Comparison of ENCODE assay signal across 22 cellular contexts in genomic region chr10:74026428-74026979, GRCh38. TPM values are rescaled to one million over a fixed set of nuclear protein-coding genes. Genes with fewer than 3 reads are reported as not detected.
DNase-seq lines count a peak whose midpoint lies in the region; ATAC-seq, FAIRE-seq and TF ChIP-seq lines count a peak whose summit lies in the region.
"Had no signal": no experiment of that assay in that cellular context is flagged by ENCODE, and none has a peak within 500 bp of the region (broad histone marks: within the 10 kb centered on the region; RNA-seq: fewer than 3 reads in every experiment).

No MANE protein-coding gene starts in this region.

- peaks cover 54% of the 10 kb centered on the region for H3K4me1 ChIP-seq in Loucy (ENCODE audit: insufficient read depth, low read length, poor library complexity, severe bottlenecking)
- H3K4me1 ChIP-seq in psoas muscle: peaks cover 68% of the 10 kb centered on the region
- H3K4me1 ChIP-seq: breast epithelium had no signal

- H3F3A ChIP-seq in Loucy (ENCODE audit: low read depth): no peaks in the 10 kb centered on the region

- H3K4me2 ChIP-seq in Loucy (ENCODE audit: low read depth, low read length, poor library complexity, severe bottlenecking): no peak overlapping the region

- no peak for FAIRE-seq in D721Med (lab: Jason Lieb, UNC)

- H2AFZ ChIP-seq in Loucy (ENCODE audit: low read length): no peak overlapping the region

- H4K20me1 ChIP-seq in Loucy (ENCODE audit: insufficient read depth, low read length, poor library complexity, severe bottlenecking): peaks cover 3% of the 10 kb centered on the region

- no peak overlapping the region for H3K9ac ChIP-seq in Loucy (ENCODE audit: low read depth, low read length, poor library complexity, severe bottlenecking)
- H3K9ac ChIP-seq: BLaER1 treated with 17β-estradiol and CSF1 and Interleukin-3, amounts not matched to agents 10 nM and 100 nM had no signal

- peaks cover 3% of the 10 kb centered on the region for H3K36me3 Mint-ChIP-seq in central memory CD8-positive, alpha-beta T cell (ENCODE audit: insufficient read depth)

- TF ChIP-seq CTCF in Loucy (conservative IDR thresholded peaks at IDR 0.05; ENCODE audit: low read length) (0 out of 2 replicates have a peak, but pooled peaks have one; percentile 22), psoas muscle (IDR thresholded peaks at IDR 0.05) (no peak), D721Med (IDR thresholded peaks at IDR 0.05; ENCODE audit: insufficient read depth, missing control alignments) (no peak)

- H3K27ac Mint-ChIP-seq in central memory CD8-positive, alpha-beta T cell (ENCODE audit: low read depth): peak overlapping the region; percentile 64
- H3K27ac Mint-ChIP-seq: activated naive CD4-positive, alpha-beta T cell treated with anti-CD3 and anti-CD28 coated beads, Interleukin-2, amount 10 ng/mL, durations not matched to agents 7 days and 5 days had no signal

- H3K4me3 Mint-ChIP-seq in central memory CD8-positive, alpha-beta T cell: no peak overlapping the region
- H3K4me3 Mint-ChIP-seq: activated naive CD4-positive, alpha-beta T cell treated with anti-CD3 and anti-CD28 coated beads, Interleukin-2, amount 10 ng/mL, durations not matched to agents 7 days and 5 days had no signal

- no peaks in the 10 kb centered on the region for H3K9me3 ChIP-seq in Loucy (ENCODE audit: insufficient read depth, low read depth, low read length)
- H3K9me3 ChIP-seq in psoas muscle: no peaks in the 10 kb centered on the region
- H3K9me3 ChIP-seq: BLaER1 treated with 17β-estradiol and CSF1 and Interleukin-3, amounts not matched to agents 10 nM and 100 nM; breast epithelium; gastroesophageal sphincter; Peyer's patch; upper lobe of right lung had no signal

- peaks cover 34% of the 10 kb centered on the region for H3K79me2 ChIP-seq in Loucy (ENCODE audit: insufficient read depth, low read length)

- H3K36me3 ChIP-seq in Loucy (ENCODE audit: insufficient read depth, low read length) (no peaks in the 10 kb centered on the region), psoas muscle (ENCODE audit: insufficient read depth in 1 of 2, low read depth in 1 of 2) (peaks cover 0 to 4% of the 10 kb centered on the region in 2 donors)
- H3K36me3 ChIP-seq: breast epithelium, Peyer's patch, upper lobe of right lung had no signal

- peaks cover 31% of the 10 kb centered on the region for H3K4me1 Mint-ChIP-seq in central memory CD8-positive, alpha-beta T cell

- H3K27me3 ChIP-seq in Loucy (ENCODE audit: insufficient read depth, low read length, poor library complexity, severe bottlenecking): no peaks in the 10 kb centered on the region
- H3K27me3 ChIP-seq in psoas muscle (ENCODE audit: insufficient read depth in 3 of 3, low read length in 2 of 3): no peaks in the 10 kb centered on the region
- H3K27me3 ChIP-seq: BLaER1 treated with 17β-estradiol and CSF1 and Interleukin-3, amounts not matched to agents 10 nM and 100 nM; breast epithelium; gastroesophageal sphincter; Peyer's patch; upper lobe of right lung had no signal

- in situ Hi-C loops in G401 (cut with HindIII; ENCODE audit: low sequenced_read_pairs): no loop called here

- peak overlapping the region; percentile 37 for H3K27ac ChIP-seq in psoas muscle
- H3K27ac ChIP-seq: BLaER1 treated with 17β-estradiol and CSF1 and Interleukin-3, amounts not matched to agents 10 nM and 100 nM; breast epithelium; Peyer's patch; upper lobe of right lung had no signal

- intact Hi-C loops in psoas muscle (cut with DNase I): no loop called here

- DNase-seq in G401 (ENCODE audit: low spot score) (peak; percentile 46), psoas muscle (no peak), D721Med (ENCODE audit: insufficient read length, low spot score) (no peak), NCI-H345 treated with DMSO at 0.1 percent for 48 hours (lab: John Stamatoyannopoulos, UW; ENCODE audit: unreplicated experiment) (no peak)
- no peak for DNase-seq in central memory CD8-positive, alpha-beta T cell (ENCODE audit: low spot score in 2 of 2)
- DNase-seq: activated naive CD4-positive, alpha-beta T cell treated with anti-CD3 and anti-CD28 coated beads, Interleukin-2, amount 10 ng/mL, durations not matched to agents 7 days and 5 days; DND-41; effector CD4-positive, alpha-beta T cell; KBM-7; midbrain; NCI-H1417 treated with DMSO at 0.1 percent for 48 hours; nucleus accumbens; Peyer's patch; stimulated activated CD4-positive, alpha-beta T cell treated with anti-CD3 and anti-CD28 coated beads, Interleukin-4, amount 100 ng/mL, for 4 hours; SW 1271; upper lobe of right lung had no signal

- H3K27me3 Mint-ChIP-seq in central memory CD8-positive, alpha-beta T cell: no peaks in the 10 kb centered on the region
- H3K27me3 Mint-ChIP-seq: activated naive CD4-positive, alpha-beta T cell treated with anti-CD3 and anti-CD28 coated beads, Interleukin-2, amount 10 ng/mL, durations not matched to agents 7 days and 5 days had no signal

- H3K4me3 ChIP-seq in Loucy (ENCODE audit: low read length, poor library complexity, severe bottlenecking): no peak overlapping the region
- no peak overlapping the region for H3K4me3 ChIP-seq in psoas muscle
- H3K4me3 ChIP-seq: BLaER1 treated with 17β-estradiol and CSF1 and Interleukin-3, amounts not matched to agents 10 nM and 100 nM; breast epithelium; gastroesophageal sphincter; Peyer's patch; upper lobe of right lung had no signal

- 48 to 68% (median 51%) methylated on average over 3 of the region's 3 CpGs for WGBS in psoas muscle, 3 donors

- no peaks in the 10 kb centered on the region for H3K9me3 Mint-ChIP-seq in central memory CD8-positive, alpha-beta T cell
- H3K9me3 Mint-ChIP-seq: activated naive CD4-positive, alpha-beta T cell treated with anti-CD3 and anti-CD28 coated beads, Interleukin-2, amount 10 ng/mL, durations not matched to agents 7 days and 5 days had no signal

- no peaks in the 10 kb centered on the region for H3K9me2 ChIP-seq in Loucy (replicated peaks; ENCODE audit: low read depth, low read length)

- no peak for ATAC-seq in central memory CD8-positive, alpha-beta T cell (replicated peaks; ENCODE audit: extremely low read depth, poor library complexity, severe bottlenecking)
- no peak for ATAC-seq in psoas muscle
- no peak for ATAC-seq in HG02571 (IDR thresholded peaks at IDR 0.05; ENCODE audit: unreplicated experiment)
- ATAC-seq: gastroesophageal sphincter, sciatic nerve, upper lobe of right lung had no signal

RNA-seq across cellular contexts. Expression of gene VCL, which starts 28.6 kb away (rescaled TPM):
- 310 and 384 TPM in 2 replicates for total RNA-seq in G401 (2014; rRNA removed; shearing (Covaris generic))
- 100 to 1,000 TPM in 3 of 4 donors, 10 to 100 TPM in 1; 89.1 to 426 (median 179) TPM for total RNA-seq in psoas muscle
- 10 to 100 TPM; 54.5 to 93.2 (median 91.4) TPM for polyA plus RNA-seq in psoas muscle
